In the genomic region with DNA sequence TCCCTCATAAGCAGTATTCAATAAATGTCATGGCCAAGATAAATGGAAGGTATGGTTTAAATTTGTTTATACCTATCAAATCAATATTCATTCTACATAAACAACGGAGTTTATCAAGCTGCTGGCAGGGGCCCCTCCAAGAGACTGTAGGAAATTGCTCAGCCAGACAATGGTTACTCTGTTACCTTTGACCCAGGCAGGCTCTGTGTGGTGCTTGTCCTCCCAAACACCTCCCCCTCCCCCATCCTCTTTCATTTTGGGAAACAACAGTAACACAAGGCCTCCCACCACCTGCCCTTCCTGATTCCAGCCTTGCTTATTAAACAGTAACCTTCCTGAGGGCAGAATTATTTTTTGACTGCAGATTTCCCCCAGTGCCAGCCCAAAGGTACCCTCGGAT, we compare ENCODE assay signal across 1 cellular context.
TF ChIP-seq lines count a peak whose summit lies in the region.

No MANE protein-coding gene starts in this region.

TF ChIP-seq in GM23338, 12 proteins besides CTCF, POLR2A, EP300 and RAD21 (continued from another document):
- TF ChIP-seq, protein P1, sequence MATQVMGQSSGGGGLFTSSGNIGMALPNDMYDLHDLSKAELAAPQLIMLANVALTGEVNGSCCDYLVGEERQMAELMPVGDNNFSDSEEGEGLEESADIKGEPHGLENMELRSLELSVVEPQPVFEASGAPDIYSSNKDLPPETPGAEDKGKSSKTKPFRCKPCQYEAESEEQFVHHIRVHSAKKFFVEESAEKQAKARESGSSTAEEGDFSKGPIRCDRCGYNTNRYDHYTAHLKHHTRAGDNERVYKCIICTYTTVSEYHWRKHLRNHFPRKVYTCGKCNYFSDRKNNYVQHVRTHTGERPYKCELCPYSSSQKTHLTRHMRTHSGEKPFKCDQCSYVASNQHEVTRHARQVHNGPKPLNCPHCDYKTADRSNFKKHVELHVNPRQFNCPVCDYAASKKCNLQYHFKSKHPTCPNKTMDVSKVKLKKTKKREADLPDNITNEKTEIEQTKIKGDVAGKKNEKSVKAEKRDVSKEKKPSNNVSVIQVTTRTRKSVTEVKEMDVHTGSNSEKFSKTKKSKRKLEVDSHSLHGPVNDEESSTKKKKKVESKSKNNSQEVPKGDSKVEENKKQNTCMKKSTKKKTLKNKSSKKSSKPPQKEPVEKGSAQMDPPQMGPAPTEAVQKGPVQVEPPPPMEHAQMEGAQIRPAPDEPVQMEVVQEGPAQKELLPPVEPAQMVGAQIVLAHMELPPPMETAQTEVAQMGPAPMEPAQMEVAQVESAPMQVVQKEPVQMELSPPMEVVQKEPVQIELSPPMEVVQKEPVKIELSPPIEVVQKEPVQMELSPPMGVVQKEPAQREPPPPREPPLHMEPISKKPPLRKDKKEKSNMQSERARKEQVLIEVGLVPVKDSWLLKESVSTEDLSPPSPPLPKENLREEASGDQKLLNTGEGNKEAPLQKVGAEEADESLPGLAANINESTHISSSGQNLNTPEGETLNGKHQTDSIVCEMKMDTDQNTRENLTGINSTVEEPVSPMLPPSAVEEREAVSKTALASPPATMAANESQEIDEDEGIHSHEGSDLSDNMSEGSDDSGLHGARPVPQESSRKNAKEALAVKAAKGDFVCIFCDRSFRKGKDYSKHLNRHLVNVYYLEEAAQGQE (IDR thresholded peaks at IDR 0.05; ENCODE audit: unreplicated experiment), result no peak
- TF ChIP-seq POLR2AphosphoS5 (IDR thresholded peaks at IDR 0.05; ENCODE audit: low read depth) (no peak), JUNB (IDR thresholded peaks at IDR 0.05; ENCODE audit: unreplicated experiment) (no peak), ZNF331 (CRISPR knock-in tag; IDR thresholded peaks at IDR 0.05; ENCODE audit: low read depth) (no peak)
- TF ChIP-seq, protein P2, sequence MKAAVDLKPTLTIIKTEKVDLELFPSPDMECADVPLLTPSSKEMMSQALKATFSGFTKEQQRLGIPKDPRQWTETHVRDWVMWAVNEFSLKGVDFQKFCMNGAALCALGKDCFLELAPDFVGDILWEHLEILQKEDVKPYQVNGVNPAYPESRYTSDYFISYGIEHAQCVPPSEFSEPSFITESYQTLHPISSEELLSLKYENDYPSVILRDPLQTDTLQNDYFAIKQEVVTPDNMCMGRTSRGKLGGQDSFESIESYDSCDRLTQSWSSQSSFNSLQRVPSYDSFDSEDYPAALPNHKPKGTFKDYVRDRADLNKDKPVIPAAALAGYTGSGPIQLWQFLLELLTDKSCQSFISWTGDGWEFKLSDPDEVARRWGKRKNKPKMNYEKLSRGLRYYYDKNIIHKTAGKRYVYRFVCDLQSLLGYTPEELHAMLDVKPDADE (IDR thresholded peaks at IDR 0.05), result no peak
